Comparison of ENCODE assay signal across 8 cellular contexts in the genomic region with DNA sequence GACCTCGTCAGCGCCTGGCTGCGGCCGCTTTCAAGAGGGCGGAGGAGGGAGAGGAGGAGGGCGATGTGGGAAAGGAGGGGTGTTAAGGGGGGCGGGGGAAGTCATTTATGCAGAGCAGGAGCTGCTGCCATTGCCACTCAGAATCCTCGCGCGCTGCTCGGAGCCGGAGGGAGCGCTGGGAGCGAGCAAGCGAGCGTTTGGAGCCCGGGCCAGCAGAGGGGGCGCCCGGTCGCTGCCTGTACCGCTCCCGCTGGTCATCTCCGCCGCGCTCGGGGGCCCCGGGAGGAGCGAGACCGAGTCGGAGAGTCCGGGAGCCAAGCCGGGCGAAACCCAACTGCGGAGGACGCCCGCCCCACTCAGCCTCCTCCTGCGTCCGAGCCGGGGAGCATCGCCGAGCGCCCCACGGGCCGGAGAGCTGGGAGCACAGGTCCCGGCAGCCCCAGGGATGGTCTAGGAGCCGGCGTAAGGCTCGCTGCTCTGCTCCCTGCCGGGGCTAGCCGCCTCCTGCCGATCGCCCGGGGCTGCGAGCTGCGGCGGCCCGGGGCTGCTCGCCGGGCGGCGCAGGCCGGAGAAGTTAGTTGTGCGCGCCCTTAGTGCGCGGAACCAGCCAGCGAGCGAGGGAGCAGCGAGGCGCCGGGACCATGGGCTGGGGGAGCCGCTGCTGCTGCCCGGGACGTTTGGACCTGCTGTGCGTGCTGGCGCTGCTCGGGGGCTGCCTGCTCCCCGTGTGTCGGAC. TPM values are rescaled to one million over a fixed set of nuclear protein-coding genes. Genes with fewer than 3 reads are reported as not detected.
A peak's percentile ranks its signal among the peaks of the same experiment; 100 is the strongest.
DNase-seq lines count a peak whose midpoint lies in the region; ATAC-seq and TF ChIP-seq lines count a peak whose summit lies in the region.

A gene (plus strand): TSS at position 133 of the 736 bp plus-strand sequence. CDS start 509 bp downstream, at position 642.

- TF ChIP-seq CTCF in fibroblast of the aortic adventitia (IDR thresholded peaks at IDR 0.05; ENCODE audit: insufficient read depth, low read length), result peak; percentile 36
- peak; percentile 40 to 59 (median 54) for TF ChIP-seq CTCF in nephron (IDR thresholded peaks at IDR 0.05; ENCODE audit: unreplicated experiment in 3 of 3)

- peaks cover 42% of the 10 kb centered on the region for H3K4me1 Mint-ChIP-seq in nephron
- H3K4me1 Mint-ChIP-seq in stimulated activated naive B cell treated with anti-CD40 and anti-IgM and Interleukin-4, amounts not matched to agents 10 μg/mL and 1 μg/mL and 100 μg/mL, for 72 hours, result peaks cover 22 to 33% of the 10 kb centered on the region in 2 donors

- H3K27me3 ChIP-seq in HUES64 (ENCODE audit: insufficient read depth, low read length), result peaks cover 48% of the 10 kb centered on the region

- H3K27me3 Mint-ChIP-seq in nephron (ENCODE audit: low read depth), result peaks cover 1% of the 10 kb centered on the region
- peaks cover 58 to 75% of the 10 kb centered on the region in 2 donors for H3K27me3 Mint-ChIP-seq in stimulated activated naive B cell treated with anti-CD40 and anti-IgM and Interleukin-4, amounts not matched to agents 10 μg/mL and 1 μg/mL and 100 μg/mL, for 72 hours

- H3K4me1 ChIP-seq in HUES64 (ENCODE audit: insufficient read depth, low read length), result peaks cover 27% of the 10 kb centered on the region

- H3K9me3 Mint-ChIP-seq in nephron, result no peaks in the 10 kb centered on the region
- no peaks in the 10 kb centered on the region for H3K9me3 Mint-ChIP-seq in stimulated activated naive B cell treated with anti-CD40 and anti-IgM and Interleukin-4, amounts not matched to agents 10 μg/mL and 1 μg/mL and 100 μg/mL, for 72 hours

- no peaks in the 10 kb centered on the region for H3K36me3 Mint-ChIP-seq in nephron (ENCODE audit: low read depth)
- no peaks in the 10 kb centered on the region for H3K36me3 Mint-ChIP-seq in stimulated activated naive B cell treated with anti-CD40 and anti-IgM and Interleukin-4, amounts not matched to agents 10 μg/mL and 1 μg/mL and 100 μg/mL, for 72 hours

- peak within 1 kb of the TSS; percentile 69 to 85 (median 84) for H3K27ac Mint-ChIP-seq in nephron
- H3K27ac Mint-ChIP-seq in stimulated activated naive B cell treated with anti-CD40 and anti-IgM and Interleukin-4, amounts not matched to agents 10 μg/mL and 1 μg/mL and 100 μg/mL, for 72 hours, result peak within 1 kb of the TSS; percentile 72

- no peaks in the 10 kb centered on the region for H3K36me3 ChIP-seq in HUES64 (ENCODE audit: insufficient read depth, low read length)

- DNase-seq in C1 segment of cervical spinal cord (lab: John Stamatoyannopoulos, UW) (peak; percentile 41 to 91 (median 85)), RPMI7951 (ENCODE audit: low read depth) (peak; percentile 60), activated gamma-delta T cell (lab: John Stamatoyannopoulos, UW) (peak; percentile 48), fibroblast of the aortic adventitia (ENCODE audit: low read depth) (peak; percentile 94)
- DNase-seq in stimulated activated naive B cell treated with anti-CD40 and anti-IgM and Interleukin-4, amounts not matched to agents 10 μg/mL and 1 μg/mL and 100 μg/mL, for 72 hours, result peak; percentile 49

- peak within 1 kb of the TSS; percentile 94 to 97 (median 97) for H3K4me3 Mint-ChIP-seq in nephron
- peak within 1 kb of the TSS; percentile 77 to 88 for H3K4me3 Mint-ChIP-seq in stimulated activated naive B cell treated with anti-CD40 and anti-IgM and Interleukin-4, amounts not matched to agents 10 μg/mL and 1 μg/mL and 100 μg/mL, for 72 hours

- WGBS in HUES64, result under 1% methylated on average over 79 of the region's 79 CpGs

- H3K4me3 ChIP-seq in HUES64 (ENCODE audit: low read length) (peak within 1 kb of the TSS; percentile 72), fibroblast of the aortic adventitia (ENCODE audit: low read depth, low read length) (peak within 1 kb of the TSS; percentile 84)

- peak; percentile 89 for ATAC-seq in GM21381 (IDR thresholded peaks at IDR 0.05; ENCODE audit: unreplicated experiment)
- peak; percentile 90 to 92 for ATAC-seq in stimulated activated naive B cell treated with anti-CD40 and anti-IgM and Interleukin-4, amounts not matched to agents 10 μg/mL and 1 μg/mL and 100 μg/mL, for 72 hours (replicated peaks)

- H3K9ac ChIP-seq in HUES64 (ENCODE audit: low read depth, low read length), result peak within 1 kb of the TSS; percentile 54

- no peak within 1 kb of the TSS for H3K27ac ChIP-seq in HUES64 (ENCODE audit: low read depth, low read length)

- no peaks in the 10 kb centered on the region for H3K9me3 ChIP-seq in HUES64 (ENCODE audit: insufficient read depth, low read depth, low read length)

RNA-seq across cellular contexts. Expression of the gene that starts here (rescaled TPM):
- 4.1 TPM for polyA plus RNA-seq in HUES64 (2013, experiment 1 of 2)
- polyA plus RNA-seq in HUES64 (2013, experiment 2 of 2), result 4.3 TPM
- total RNA-seq in RPMI7951 (2014; rRNA removed; shearing (Covaris generic)), result 0.36 and 0.39 TPM in 2 replicates
- total RNA-seq in fibroblast of the aortic adventitia (ENCODE audit: low replicate concordance), result 2.2 and 3.6 TPM in 2 replicates

Comparison
In these comparisons a context has a peak if more than half of its experiments do, and no peak if none do; other contexts are left out.
1. Peak in DNase-seq in RPMI7951; RNA of the gene not detected or under 1 TPM.